In genomic region chr10:119242191-119242590, GRCh38 we compare ENCODE assay signal across 16 cellular contexts. TPM values are rescaled to one million over a fixed set of nuclear protein-coding genes. Genes with fewer than 3 reads are reported as not detected.
DNase-seq lines count a peak whose midpoint lies in the region; ATAC-seq, FAIRE-seq and TF ChIP-seq lines count a peak whose summit lies in the region.
"Had no signal": no experiment of that assay in that cellular context is flagged by ENCODE, and none has a peak within 500 bp of the region (broad histone marks: within the 10 kb centered on the region; RNA-seq: fewer than 3 reads in every experiment).

No MANE protein-coding gene starts in this region.

- H3K27ac ChIP-seq in IMR-90 (ENCODE audit: insufficient read depth, low read length) (no peak overlapping the region), caudate nucleus (ENCODE audit: low read depth, low read length) (no peak overlapping the region)
- H3K27ac ChIP-seq: KMS-11 had no signal

- H3K79me1 ChIP-seq in IMR-90 (ENCODE audit: low read depth in 1 of 2, low read length in 2 of 2): peaks cover 35 to 68% of the 10 kb centered on the region in 2 experiments

- TF ChIP-seq RAD21 in IMR-90 (IDR thresholded peaks at IDR 0.05; ENCODE audit: low read length): no peak

- no peaks in the 10 kb centered on the region for H3K27me3 ChIP-seq in IMR-90 (ENCODE audit: control insufficient read depth, insufficient read depth, low read length)

- no peak overlapping the region for H2AFZ ChIP-seq in IMR-90 (replicated peaks; ENCODE audit: low read length, poor library complexity)

- no peak overlapping the region for H4K91ac ChIP-seq in IMR-90 (ENCODE audit: insufficient read depth, low read depth, low read length)

- dilution Hi-C loops in IMR-90 (cut with HindIII; ENCODE audit: low sequenced_read_pairs, unreplicated experiment): no loop called here

- no peak overlapping the region for H3K4me3 ChIP-seq in IMR-90 (ENCODE audit: insufficient read depth, low read depth, low read length)

- H3K27ac Mint-ChIP-seq in effector memory CD8-positive, alpha-beta T cell: peak overlapping the region; percentile 39 to 72
- H3K27ac Mint-ChIP-seq in nephron: peak overlapping the region; percentile 12 to 84 (median 19)

- H3K18ac ChIP-seq in IMR-90 (ENCODE audit: low read depth, low read length): no peak overlapping the region

- 60% methylated on average over 2 of the region's 7 CpGs; no CpG with 5 or more reads in 1 of the 2 experiments for WGBS in IMR-90 (ENCODE audit: extremely low coverage in 2 of 2, insufficient read length in 1 of 2), 2 experiments

- intact Hi-C loops in IMR-90 (cut with micrococcal nuclease): no loop called here

- ATAC-seq in IMR-90 (ENCODE audit: low read depth): no peak
- no peak for ATAC-seq in effector memory CD8-positive, alpha-beta T cell (replicated peaks)
- ATAC-seq: Panc1 had no signal

- H3K36me3 ChIP-seq in IMR-90 (ENCODE audit: control insufficient read depth, insufficient read depth, low read length): peaks cover 6% of the 10 kb centered on the region; the same call in 1 of the 2 replicates

- no peak for TF ChIP-seq POLR2A in IMR-90 (IDR thresholded peaks at IDR 0.05; ENCODE audit: low read depth, low read length)

- H3K56ac ChIP-seq in IMR-90 (ENCODE audit: extremely low read depth, insufficient read depth, low read length): no peak overlapping the region

- H3K9me3 ChIP-seq in IMR-90 (ENCODE audit: control insufficient read depth, insufficient read depth, low read length): no peaks in the 10 kb centered on the region

- H4K20me1 ChIP-seq in IMR-90 (ENCODE audit: insufficient read depth, low read length): peaks cover 51% of the 10 kb centered on the region

- 0 out of 2 replicates have a peak overlapping the region, but pooled peaks have one; percentile 4 for H3K4ac ChIP-seq in IMR-90 (ENCODE audit: low read depth, low read length)

- H3K9ac ChIP-seq in IMR-90 (ENCODE audit: low read depth, low read length): no peak overlapping the region
- H3K9ac ChIP-seq: KMS-11 had no signal

- H3K4me3 Mint-ChIP-seq in effector memory CD8-positive, alpha-beta T cell: no peak overlapping the region
- no peak overlapping the region for H3K4me3 Mint-ChIP-seq in nephron

- no peak overlapping the region for H2AK9ac ChIP-seq in IMR-90 (replicated peaks; ENCODE audit: low read depth, low read length, poor library complexity)

- peaks cover 7% of the 10 kb centered on the region for H3K36me3 Mint-ChIP-seq in effector memory CD8-positive, alpha-beta T cell (ENCODE audit: insufficient read depth)
- no peaks in the 10 kb centered on the region for H3K36me3 Mint-ChIP-seq in nephron (ENCODE audit: low read depth)

- no peak overlapping the region for H2BK120ac ChIP-seq in IMR-90 (ENCODE audit: low read depth, low read length)

- no peak overlapping the region; a peak in 1 of 4 replicates for H4K8ac ChIP-seq in IMR-90 (ENCODE audit: low read depth in 2 of 2, low read length in 2 of 2)

- no peak overlapping the region for H3K4me2 ChIP-seq in IMR-90 (ENCODE audit: low read depth, low read length)
- H3K4me2 ChIP-seq: KMS-11 had no signal

- in situ Hi-C loops in IMR-90 (cut with MboI; ENCODE audit: low sequenced_read_pairs): no loop called here

- H3K23ac ChIP-seq in IMR-90 (ENCODE audit: low read depth, low read length): no peak overlapping the region

- H3K27me3 Mint-ChIP-seq in effector memory CD8-positive, alpha-beta T cell: no peaks in the 10 kb centered on the region
- no peaks in the 10 kb centered on the region for H3K27me3 Mint-ChIP-seq in nephron (ENCODE audit: low read depth)

- H2BK15ac ChIP-seq in IMR-90 (ENCODE audit: low read depth, low read length): no peak overlapping the region

- no peak overlapping the region for H2BK5ac ChIP-seq in IMR-90 (ENCODE audit: low read depth, low read length, poor library complexity, severe bottlenecking)

- no peak for DNase-seq in IMR-90
- DNase-seq in effector memory CD8-positive, alpha-beta T cell: no peak
- DNase-seq in activated CD4-positive, alpha-beta T cell treated with anti-CD3 and anti-CD28 coated beads, Interleukin-2, amount 50 U/mL, for 1 hour: no peak
- DNase-seq in caudate nucleus (lab: John Stamatoyannopoulos, UW): no peak
- DNase-seq in HTR-8/SVneo (ENCODE audit: insufficient read length, low spot score): no peak
- no peak for DNase-seq in NOMO-1 treated with dmso at 0.1 percent for 144 hours (lab: John Stamatoyannopoulos, UW; ENCODE audit: unreplicated experiment)
- DNase-seq: ACHN, COR-L47, DMS153, EL, NCI-H1048, NCI-H1436 treated with DMSO at 0.1 percent for 48 hours, NCI-H2029 treated with DMSO at 0.1 percent for 48 hours had no signal

- TF ChIP-seq CTCF in IMR-90 (conservative IDR thresholded peaks at IDR 0.05; ENCODE audit: low read depth, low read length) (no peak), nephron (IDR thresholded peaks at IDR 0.05; ENCODE audit: unreplicated experiment in 3 of 3) (no peak)

- H3K14ac ChIP-seq in IMR-90 (replicated peaks; ENCODE audit: low read depth, low read length): no peak overlapping the region

- no peak overlapping the region for H2BK20ac ChIP-seq in IMR-90 (ENCODE audit: low read depth, low read length)

- H4K5ac ChIP-seq in IMR-90 (ENCODE audit: low read depth, low read length): no peak overlapping the region

- H3K9me1 ChIP-seq in IMR-90 (ENCODE audit: insufficient read depth, low read length): peaks cover 18% of the 10 kb centered on the region

- H3K4me1 ChIP-seq in IMR-90 (ENCODE audit: control insufficient read depth, insufficient read depth, low read length): peaks cover 23% of the 10 kb centered on the region

- CTCF ChIA-PET in IMR-90 (lab: Yijun Ruan, JAX): interaction anchor here (1.0 kb wide), 1 partner anchor 36 kb away, joined by 3 read pairs; no protein-coding TSS in a partner anchor

- POLR2A ChIA-PET in IMR-90 (lab: Charles Lee; ENCODE audit: unreplicated experiment): interaction anchor here (0.6 kb wide), 1 partner anchor 9 kb away, joined by 4 read pairs; no protein-coding TSS in a partner anchor

- peaks cover 17 to 29% of the 10 kb centered on the region in 2 donors for H3K4me1 Mint-ChIP-seq in effector memory CD8-positive, alpha-beta T cell (ENCODE audit: low read depth in 2 of 2)
- H3K4me1 Mint-ChIP-seq in nephron: peaks cover 39% of the 10 kb centered on the region

- no TSS peak for BruUV-seq in IMR-90 (replicated peaks; lab: Mats Ljungman, UMichigan)

- no peaks in the 10 kb centered on the region for H3K9me3 Mint-ChIP-seq in effector memory CD8-positive, alpha-beta T cell
- H3K9me3 Mint-ChIP-seq in nephron: no peaks in the 10 kb centered on the region

- H2AK5ac ChIP-seq in IMR-90 (ENCODE audit: low read depth, low read length): peak overlapping the region; percentile 77; the same call in 1 of the 2 replicates

- FAIRE-seq in HTR-8/SVneo (lab: Jason Lieb, UNC): no peak

TF ChIP-seq in IMR-90, 13 proteins besides CTCF, POLR2A, EP300 and RAD21:
- no peak for TF ChIP-seq RCOR1 (IDR thresholded peaks at IDR 0.05; ENCODE audit: insufficient replicate concordance, low read length)
- TF ChIP-seq SMC3 (IDR thresholded peaks at IDR 0.05; ENCODE audit: low read depth, low read length): no peak
- TF ChIP-seq RFX5 (IDR thresholded peaks at IDR 0.05; ENCODE audit: low read depth, low read length): no peak
- TF ChIP-seq NFE2L2 (IDR thresholded peaks at IDR 0.05; ENCODE audit: low read depth, low read length): no peak
- TF ChIP-seq MAFK (IDR thresholded peaks at IDR 0.05; ENCODE audit: low read depth, low read length): no peak
- TF ChIP-seq MAZ (IDR thresholded peaks at IDR 0.05; ENCODE audit: borderline replicate concordance, low read depth, low read length): no peak
- no peak for TF ChIP-seq BHLHE40 (IDR thresholded peaks at IDR 0.05; ENCODE audit: low read depth, low read length)
- TF ChIP-seq USF2 (IDR thresholded peaks at IDR 0.05; ENCODE audit: low read depth, low read length): no peak
- no peak for TF ChIP-seq MXI1 (IDR thresholded peaks at IDR 0.05; ENCODE audit: borderline replicate concordance, low read depth, low read length)
- TF ChIP-seq ELK1 (IDR thresholded peaks at IDR 0.05; ENCODE audit: borderline replicate concordance, low read depth, low read length): no peak
- TF ChIP-seq CHD1 (IDR thresholded peaks at IDR 0.05; ENCODE audit: low read depth, low read length): no peak
- TF ChIP-seq FOS (IDR thresholded peaks at IDR 0.05; ENCODE audit: low read depth, low read length): no peak
- TF ChIP-seq CEBPB (IDR thresholded peaks at IDR 0.05; ENCODE audit: low read depth, low read length): no peak

RNA-seq across cellular contexts. Expression of gene GRK5, which starts 34.8 kb away (rescaled TPM):
- total RNA-seq in IMR-90 (2012; rRNA removed): 11.9 and 12.9 TPM in 2 replicates
- polyA plus RNA-seq in IMR-90 (2012; rRNA removed): 13.7 and 16.3 TPM in 2 replicates
- polyA plus RNA-seq in IMR-90 (2012; cell fraction: cytosol; rRNA removed): 14.9 and 16.1 TPM in 2 replicates
- 13.4 and 27.1 TPM in 2 replicates for polyA plus RNA-seq in IMR-90 (2012; cell fraction: nucleus; rRNA removed; ENCODE audit: low replicate concordance)
